In genomic region chr5:169356181-169356580, GRCh38 we compare ENCODE assay signal across 17 cellular contexts. TPM values are rescaled to one million over a fixed set of nuclear protein-coding genes. Genes with fewer than 3 reads are reported as not detected.
A peak's percentile ranks its signal among the peaks of the same experiment; 100 is the strongest.
DNase-seq lines count a peak whose midpoint lies in the region; ATAC-seq and TF ChIP-seq lines count a peak whose summit lies in the region.
"Had no signal": no experiment of that assay in that cellular context is flagged by ENCODE, and none has a peak within 500 bp of the region (broad histone marks: within the 10 kb centered on the region; RNA-seq: fewer than 3 reads in every experiment).

No MANE protein-coding gene starts in this region.

- H4K8ac ChIP-seq in neuronal stem cell (ENCODE audit: low read depth, low read length), result no peak overlapping the region

- no TSS peak for BruUV-seq in PC-9 (replicated peaks; lab: Mats Ljungman, UMichigan)

- WGBS in neuronal stem cell (ENCODE audit: extremely low coverage in 2 of 2, insufficient read length in 2 of 2, insufficient replicate concordance in 1 of 2), 2 donors, result no CpG with 5 or more reads among the region's 1 CpG
- 72 to 78% methylated on average over 1 of the region's 1 CpG for WGBS in transverse colon (ENCODE audit: low coverage in 1 of 2), 2 donors

- no peak for TF ChIP-seq CTCF in PC-9 (conservative IDR thresholded peaks at IDR 0.05)
- no peak for TF ChIP-seq CTCF in RWPE1 (conservative IDR thresholded peaks at IDR 0.05; ENCODE audit: low read depth)
- no peak for TF ChIP-seq CTCF in epithelial cell of esophagus (IDR thresholded peaks at IDR 0.05; ENCODE audit: insufficient read depth, low read depth, low read length, missing control alignments)
- no peak for TF ChIP-seq CTCF in transverse colon (IDR thresholded peaks at IDR 0.05)

- peak overlapping the region; percentile 98 for H3K27ac ChIP-seq in PC-9
- H3K27ac ChIP-seq in RWPE1, result no peak overlapping the region
- H3K27ac ChIP-seq in neuronal stem cell (replicated peaks; ENCODE audit: low read length), result no peak overlapping the region
- H3K27ac ChIP-seq in transverse colon, result no peak overlapping the region
- H3K27ac ChIP-seq: HL-60 had no signal

- H3K23ac ChIP-seq in neuronal stem cell (ENCODE audit: low read depth, low read length, poor library complexity), result no peak overlapping the region

- no peak for TF ChIP-seq EP300 in transverse colon (IDR thresholded peaks at IDR 0.05; ENCODE audit: low read depth)

- no peak overlapping the region for H2BK120ac ChIP-seq in neuronal stem cell (ENCODE audit: low read depth, low read length)

- CTCF ChIA-PET in PC-9 (lab: Charles Lee), result no interaction called here
- CTCF ChIA-PET in RWPE1 (lab: Yijun Ruan, JAX), result no interaction called here

- H2BK5ac ChIP-seq in neuronal stem cell (ENCODE audit: low read length), result no peak overlapping the region

- no peaks in the 10 kb centered on the region for H3K79me1 ChIP-seq in neuronal stem cell (ENCODE audit: low read depth, low read length)

- H3K18ac ChIP-seq in neuronal stem cell (ENCODE audit: low read length), result no peak overlapping the region

- no peak overlapping the region for H3K14ac ChIP-seq in neuronal stem cell (ENCODE audit: low read length)

- H3K9ac ChIP-seq in neuronal stem cell (ENCODE audit: low read depth, low read length, poor library complexity), result no peak overlapping the region

- H2BK12ac ChIP-seq in neuronal stem cell (ENCODE audit: low read length), result no peak overlapping the region

- intact Hi-C loops in PC-9 (cut with micrococcal nuclease; ENCODE audit: unreplicated experiment), result loop anchor here (2.0 to 10.0 kb wide), 2 partner anchors 19 to 229 kb away; partner anchors contain the start of gene SPDL1
- intact Hi-C loops in transverse colon (cut with DNase I; ENCODE audit: low total_unique reads), result no loop called here

- H3K4me3 ChIP-seq in PC-9, result no peak overlapping the region
- H3K4me3 ChIP-seq in epithelial cell of esophagus (ENCODE audit: low read length), result no peak overlapping the region
- no peak overlapping the region for H3K4me3 ChIP-seq in neuronal stem cell (ENCODE audit: low read length in 2 of 2)
- H3K4me3 ChIP-seq in transverse colon, result no peak overlapping the region

- no peaks in the 10 kb centered on the region for H3K9me2 ChIP-seq in PC-9 (ENCODE audit: insufficient read depth)

- H3K4ac ChIP-seq in neuronal stem cell (ENCODE audit: low read length), result no peak overlapping the region

- H2AK5ac ChIP-seq in neuronal stem cell (ENCODE audit: low read depth, low read length), result no peak overlapping the region

- H3K36me3 ChIP-seq in PC-9 (ENCODE audit: low read depth) (no peaks in the 10 kb centered on the region), neuronal stem cell (replicated peaks in 1 of 2; ENCODE audit: control insufficient read depth in 2 of 2, insufficient read depth in 2 of 2, low read length in 2 of 2) (no peaks in the 10 kb centered on the region), transverse colon (no peaks in the 10 kb centered on the region)

- no peaks in the 10 kb centered on the region for H4K20me1 ChIP-seq in PC-9 (ENCODE audit: insufficient read depth)

- POLR2A ChIA-PET in PC-9 (lab: Charles Lee; ENCODE audit: unreplicated experiment) (no interaction called here), RWPE1 (lab: Yijun Ruan, JAX; ENCODE audit: low non-redundant PET) (no interaction called here)

- H3K4me2 ChIP-seq in PC-9 (peak overlapping the region; percentile 3; the same call in 1 of the 2 replicates), neuronal stem cell (ENCODE audit: insufficient read depth, low read length, poor library complexity, severe bottlenecking) (no peak overlapping the region)

- no peak for TF ChIP-seq POLR2A in transverse colon (IDR thresholded peaks at IDR 0.05)

- H3F3A ChIP-seq in PC-9 (ENCODE audit: insufficient read depth, low read depth), result peaks cover 37% of the 10 kb centered on the region

- H3K79me2 ChIP-seq in PC-9 (ENCODE audit: low read depth), result no peaks in the 10 kb centered on the region

- DNase-seq in PC-9, result no peak
- peak; percentile 13 for DNase-seq in RWPE1 (ENCODE audit: low spot score)
- peak; percentile 69 for DNase-seq in epithelial cell of esophagus (ENCODE audit: low read depth)
- no peak for DNase-seq in neuronal stem cell (ENCODE audit: low spot score)
- DNase-seq in transverse colon, result no peak
- no peak for DNase-seq in effector CD4-positive, alpha-beta T cell
- DNase-seq: CD8-positive, alpha-beta T cell; COR-L47; DMS153; DND-41; GDM1; HCEC 1CT; HFFc6 had no signal

- no peak for ATAC-seq in HG03565 (IDR thresholded peaks at IDR 0.05; ENCODE audit: unreplicated experiment)
- ATAC-seq: CD8-positive, alpha-beta T cell had no signal

- H2BK15ac ChIP-seq in neuronal stem cell (ENCODE audit: low read length), result no peak overlapping the region

- 0 out of 2 replicates have a peak, but pooled peaks cover 2% of the 10 kb centered on the region for H3K9me3 ChIP-seq in PC-9 (ENCODE audit: insufficient read depth, low read depth)
- H3K9me3 ChIP-seq in neuronal stem cell (replicated peaks in 1 of 2; ENCODE audit: control insufficient read depth in 2 of 2, insufficient read depth in 1 of 2, low read depth in 1 of 2, low read length in 2 of 2), result no peaks in the 10 kb centered on the region
- no peaks in the 10 kb centered on the region for H3K9me3 ChIP-seq in transverse colon

- H3K4me1 ChIP-seq in PC-9 (replicated peaks; ENCODE audit: insufficient read depth), result peaks cover 64% of the 10 kb centered on the region
- no peaks in the 10 kb centered on the region for H3K4me1 ChIP-seq in neuronal stem cell (ENCODE audit: control insufficient read depth in 2 of 2, insufficient read depth in 1 of 2, low read depth in 1 of 2, low read length in 2 of 2)
- no peaks in the 10 kb centered on the region for H3K4me1 ChIP-seq in transverse colon

- in situ Hi-C loops in transverse colon (cut with MboI; ENCODE audit: low pct_ligation_motif_present in 1 of 4, low pct_unique_long_range_greater_than_20kb in 1 of 4, low sequenced_read_pairs in 3 of 4), result no loop called here

- H4K91ac ChIP-seq in neuronal stem cell (ENCODE audit: low read depth, low read length, poor library complexity), result no peak overlapping the region

- H2AFZ ChIP-seq in PC-9, result peak overlapping the region; percentile 37; the same call in 1 of the 2 replicates
- H2AFZ ChIP-seq in neuronal stem cell (ENCODE audit: low read length), result peak overlapping the region; percentile 59

- H3K27me3 ChIP-seq in PC-9 (ENCODE audit: insufficient read depth, low read depth) (no peaks in the 10 kb centered on the region), neuronal stem cell (ENCODE audit: control insufficient read depth in 3 of 3, insufficient read depth in 3 of 3, low read depth in 1 of 3, low read length in 3 of 3) (no peaks in the 10 kb centered on the region), transverse colon (no peaks in the 10 kb centered on the region)

RNA-seq across cellular contexts. Expression of gene SLIT3, which starts 55.2 kb away (rescaled TPM):
- total RNA-seq in PC-9 (2021), result not detected in 2 replicates
- polyA plus RNA-seq in neuronal stem cell (2013, experiment 1 of 2), result 0.53 TPM
- 0.61 TPM for polyA plus RNA-seq in neuronal stem cell (2013, experiment 2 of 2)
- total RNA-seq in transverse colon, result 10 to 100 TPM in 2 of 4 donors, 1 to 10 TPM in 2; 6.7 to 60.5 (median 9.6) TPM
- total RNA-seq: A673; CD8-positive, alpha-beta T cell had no signal
- polyA plus RNA-seq: CD14-positive monocyte had no signal

Comparison
In these comparisons a context has a peak if more than half of its experiments do, and no peak if none do; other contexts are left out.
1. DNase-seq: peak in RWPE1 (single experiment) and epithelial cell of esophagus (single experiment); none in PC-9 (0 of 2), neuronal stem cell (single experiment), transverse colon (single experiment) and effector CD4-positive, alpha-beta T cell (single experiment).